Comparison of ENCODE assay signal across 8 cellular contexts in genomic region chrX:119482041-119482440, GRCh38. TPM values are rescaled to one million over a fixed set of nuclear protein-coding genes. Genes with fewer than 3 reads are reported as not detected.
DNase-seq lines count a peak whose midpoint lies in the region; ATAC-seq and TF ChIP-seq lines count a peak whose summit lies in the region.

No MANE protein-coding gene starts in this region.

- H3K36me3 Mint-ChIP-seq in CD8-positive, alpha-beta memory T cell = no peaks in the 10 kb centered on the region
- H3K36me3 Mint-ChIP-seq in effector memory CD8-positive, alpha-beta T cell (ENCODE audit: insufficient read depth) = no peaks in the 10 kb centered on the region
- no peaks in the 10 kb centered on the region for H3K36me3 Mint-ChIP-seq in osteocyte (ENCODE audit: unreplicated experiment)

- H3K9me3 Mint-ChIP-seq in CD8-positive, alpha-beta memory T cell = no peaks in the 10 kb centered on the region
- H3K9me3 Mint-ChIP-seq in effector memory CD8-positive, alpha-beta T cell = no peaks in the 10 kb centered on the region
- peaks cover 8% of the 10 kb centered on the region for H3K9me3 Mint-ChIP-seq in osteocyte (ENCODE audit: unreplicated experiment)

- H3K27me3 ChIP-seq in CD8-positive, alpha-beta memory T cell (ENCODE audit: insufficient read depth, low read length, poor library complexity, severe bottlenecking) = no peaks in the 10 kb centered on the region
- no peaks in the 10 kb centered on the region for H3K27me3 ChIP-seq in HL-60 (ENCODE audit: insufficient read depth, poor library complexity, severe bottlenecking)

- H3K27me3 Mint-ChIP-seq in CD8-positive, alpha-beta memory T cell = peaks cover 0 to 1% of the 10 kb centered on the region in 2 donors
- H3K27me3 Mint-ChIP-seq in effector memory CD8-positive, alpha-beta T cell = no peaks in the 10 kb centered on the region
- H3K27me3 Mint-ChIP-seq in osteocyte (ENCODE audit: unreplicated experiment) = no peaks in the 10 kb centered on the region

- no peaks in the 10 kb centered on the region for H3K36me3 ChIP-seq in CD8-positive, alpha-beta memory T cell (ENCODE audit: insufficient read depth, low read length)

- no peak for ATAC-seq in effector memory CD8-positive, alpha-beta T cell (replicated peaks)
- ATAC-seq in HG02678 (IDR thresholded peaks at IDR 0.05; ENCODE audit: unreplicated experiment) = no peak

- H3K27ac ChIP-seq in CD8-positive, alpha-beta memory T cell (ENCODE audit: low read depth, low read length) = no peak overlapping the region
- H3K27ac ChIP-seq in HL-60 (replicated peaks) = peak overlapping the region; percentile 75

- H3K4me3 ChIP-seq in CD8-positive, alpha-beta memory T cell (ENCODE audit: low read length) = peak overlapping the region; percentile 37
- 0 out of 2 replicates have a peak overlapping the region, but pooled peaks have one; percentile 29 for H3K4me3 ChIP-seq in HL-60 (replicated peaks; ENCODE audit: insufficient read depth, low read length)

- TF ChIP-seq CTCF in HL-60 (IDR thresholded peaks at IDR 0.05; ENCODE audit: insufficient read depth, low read length) (no peak), osteocyte (IDR thresholded peaks at IDR 0.05) (no peak)

- POLR2A ChIA-PET in CD8-positive, alpha-beta memory T cell (lab: Charles Lee) = interaction anchor here (0.7 kb wide), 1 partner anchor 86 kb away, joined by 3 read pairs; no protein-coding TSS in a partner anchor

- no peaks in the 10 kb centered on the region for H3K9me3 ChIP-seq in CD8-positive, alpha-beta memory T cell (ENCODE audit: low read length)

- peaks cover 7 to 10% (median 8%) of the 10 kb centered on the region in 3 donors for H3K4me1 Mint-ChIP-seq in CD8-positive, alpha-beta memory T cell
- peaks cover 6 to 7% of the 10 kb centered on the region in 2 donors for H3K4me1 Mint-ChIP-seq in effector memory CD8-positive, alpha-beta T cell (ENCODE audit: low read depth in 2 of 2)
- H3K4me1 Mint-ChIP-seq in osteocyte (ENCODE audit: unreplicated experiment) = peaks cover 10% of the 10 kb centered on the region

- peaks cover 4% of the 10 kb centered on the region for H3K4me1 ChIP-seq in CD8-positive, alpha-beta memory T cell (ENCODE audit: insufficient read depth, low read length)

- peak overlapping the region in 4 of 8 donors; percentile 43 to 80 (median 48) for H3K27ac Mint-ChIP-seq in CD8-positive, alpha-beta memory T cell
- no peak overlapping the region for H3K27ac Mint-ChIP-seq in effector memory CD8-positive, alpha-beta T cell
- H3K27ac Mint-ChIP-seq in osteocyte (ENCODE audit: unreplicated experiment) = no peak overlapping the region

- DNase-seq in CD8-positive, alpha-beta memory T cell = no peak
- DNase-seq in HL-60 (ENCODE audit: low read depth in 1 of 2, low spot score in 1 of 2) = no peak
- no peak for DNase-seq in effector memory CD8-positive, alpha-beta T cell
- no peak for DNase-seq in osteocyte (ENCODE audit: extremely low spot score, unreplicated experiment)
- no peak for DNase-seq in NCI-H187 treated with DMSO at 0.1 percent for 48 hours (lab: John Stamatoyannopoulos, UW)
- no peak for DNase-seq in DMS 273 treated with DMSO at 0.1 percent for 48 hours (lab: John Stamatoyannopoulos, UW)
- DNase-seq in islet precursor cell = no peak

- CTCF ChIA-PET in CD8-positive, alpha-beta memory T cell (lab: Charles Lee) = interaction anchor here (1.0 to 5.9 kb wide), 7 partner anchors 10 to 385 kb away, joined by 3 to 32 read pairs (median 5); partner anchors contain the start of gene SLC25A5

- H3K4me3 Mint-ChIP-seq in CD8-positive, alpha-beta memory T cell = peak overlapping the region; percentile 41 to 89 (median 81)
- H3K4me3 Mint-ChIP-seq in effector memory CD8-positive, alpha-beta T cell = peak overlapping the region; percentile 72 to 76
- H3K4me3 Mint-ChIP-seq in osteocyte (ENCODE audit: unreplicated experiment) = peak overlapping the region; percentile 76

RNA-seq across cellular contexts. Expression of gene SLC25A5, which starts 13.8 kb away (rescaled TPM):
- 100 to 1,000 TPM; 644 to 674 TPM for total RNA-seq in CD8-positive, alpha-beta memory T cell
- polyA plus RNA-seq in CD8-positive, alpha-beta memory T cell = 221 TPM
- 245 TPM in 2 replicates for total RNA-seq in osteocyte
